14 cellular contexts compared by ENCODE assay signal in the genomic region with DNA sequence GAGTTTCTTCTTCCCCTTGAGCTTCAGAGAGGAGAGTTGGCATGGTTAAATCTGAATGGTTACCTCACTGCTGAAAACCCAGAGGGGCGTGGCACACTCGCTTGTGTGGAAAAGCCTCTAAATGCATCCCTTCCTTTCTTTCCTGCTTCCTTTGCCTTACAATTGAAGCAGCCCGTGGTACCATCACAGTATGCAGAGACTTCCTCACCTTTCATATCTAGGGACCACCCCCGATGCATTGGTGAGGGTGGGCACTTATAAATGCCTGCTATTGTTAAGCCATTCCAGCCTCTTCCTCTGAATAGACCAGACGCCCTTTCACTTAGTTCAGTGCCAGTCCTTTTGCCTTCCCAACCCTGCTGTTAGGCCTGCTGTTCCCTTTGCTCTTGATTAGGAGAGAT. TPM values are rescaled to one million over a fixed set of nuclear protein-coding genes. Genes with fewer than 3 reads are reported as not detected.
DNase-seq lines count a peak whose midpoint lies in the region; ATAC-seq and TF ChIP-seq lines count a peak whose summit lies in the region.
"Had no signal": no experiment of that assay in that cellular context is flagged by ENCODE, and none has a peak within 500 bp of the region (broad histone marks: within the 10 kb centered on the region; RNA-seq: fewer than 3 reads in every experiment).

No MANE protein-coding gene starts in this region.

- intact Hi-C loops in naive thymus-derived CD4-positive, alpha-beta T cell (cut with micrococcal nuclease): loop anchor here in 1 of 2 donors (5.0 kb wide), 1 partner anchor 34 kb away; no protein-coding TSS in a partner anchor

- no peak overlapping the region for H3K4me3 Mint-ChIP-seq in endothelial cell (ENCODE audit: unreplicated experiment)
- H3K4me3 Mint-ChIP-seq in naive thymus-derived CD4-positive, alpha-beta T cell: peak overlapping the region in 1 of 10 donors; percentile 78
- H3K4me3 Mint-ChIP-seq: activated CD8-positive, alpha-beta memory T cell treated with anti-CD3 and anti-CD28 coated beads, Interleukin-2, amount 10 ng/mL, durations not matched to agents 7 days and 5 days; endodermal cell had no signal

- no peak overlapping the region for H3K27ac ChIP-seq in BLaER1
- peak overlapping the region; percentile 86; the same call in 1 of the 2 replicates for H3K27ac ChIP-seq in MM.1S (ENCODE audit: low read length)
- no peak overlapping the region for H3K27ac ChIP-seq in naive thymus-derived CD4-positive, alpha-beta T cell (ENCODE audit: low read depth, low read length)
- H3K27ac ChIP-seq in coronary artery: peak overlapping the region in 1 of 2 donors; percentile 66
- H3K27ac ChIP-seq: pancreas had no signal

- no peak for TF ChIP-seq CTCF in MM.1S (IDR thresholded peaks at IDR 0.05; ENCODE audit: low read length)
- TF ChIP-seq CTCF in endothelial cell (IDR thresholded peaks at IDR 0.05; ENCODE audit: unreplicated experiment): no peak
- TF ChIP-seq CTCF in coronary artery (IDR thresholded peaks at IDR 0.05): no peak

- H3K27me3 Mint-ChIP-seq in endothelial cell (ENCODE audit: unreplicated experiment): peaks cover 7% of the 10 kb centered on the region
- H3K27me3 Mint-ChIP-seq in naive thymus-derived CD4-positive, alpha-beta T cell: no peaks in the 10 kb centered on the region
- H3K27me3 Mint-ChIP-seq: activated CD8-positive, alpha-beta memory T cell treated with anti-CD3 and anti-CD28 coated beads, Interleukin-2, amount 10 ng/mL, durations not matched to agents 7 days and 5 days had no signal

- H3K9me3 ChIP-seq in BLaER1: peaks cover 9% of the 10 kb centered on the region; the same call in 1 of the 2 replicates
- H3K9me3 ChIP-seq in MM.1S (replicated peaks; ENCODE audit: insufficient read depth, low read length): no peaks in the 10 kb centered on the region
- H3K9me3 ChIP-seq in naive thymus-derived CD4-positive, alpha-beta T cell (ENCODE audit: control insufficient read depth in 2 of 3, low read length in 3 of 3): no peaks in the 10 kb centered on the region
- H3K9me3 ChIP-seq: pancreas had no signal

- H3F3A ChIP-seq in MM.1S (ENCODE audit: insufficient read depth, low read length): peaks cover 37% of the 10 kb centered on the region

- CTCF ChIA-PET in naive thymus-derived CD4-positive, alpha-beta T cell (lab: Charles Lee): interaction anchor here (1.8 kb wide), 1 partner anchor 22 kb away, joined by 10 read pairs; the partner anchor contains the start of gene LAX1

- H3K79me2 ChIP-seq in MM.1S (ENCODE audit: low read length): no peaks in the 10 kb centered on the region

- peaks cover 29% of the 10 kb centered on the region for H3K36me3 Mint-ChIP-seq in endothelial cell (ENCODE audit: low read depth, unreplicated experiment)
- H3K36me3 Mint-ChIP-seq in naive thymus-derived CD4-positive, alpha-beta T cell: peaks cover 14 to 58% (median 29%) of the 10 kb centered on the region in 5 donors

- H3K4me3 ChIP-seq in BLaER1 (no peak overlapping the region), MM.1S (ENCODE audit: low read length) (no peak overlapping the region), coronary artery (no peak overlapping the region)
- H3K4me3 ChIP-seq in naive thymus-derived CD4-positive, alpha-beta T cell (ENCODE audit: low read length): no peak overlapping the region
- H3K4me3 ChIP-seq: pancreas had no signal

- H3K9me3 Mint-ChIP-seq in endothelial cell (ENCODE audit: unreplicated experiment): no peaks in the 10 kb centered on the region
- peaks cover 0 to 3% (median 0%) of the 10 kb centered on the region in 11 donors for H3K9me3 Mint-ChIP-seq in naive thymus-derived CD4-positive, alpha-beta T cell
- H3K9me3 Mint-ChIP-seq: endodermal cell had no signal

- H3K27ac Mint-ChIP-seq in endothelial cell (ENCODE audit: unreplicated experiment): peak overlapping the region; percentile 86
- H3K27ac Mint-ChIP-seq in naive thymus-derived CD4-positive, alpha-beta T cell: peak overlapping the region in 6 of 9 donors; percentile 54 to 94 (median 88)
- H3K27ac Mint-ChIP-seq: endodermal cell had no signal

- H3K36me3 ChIP-seq in BLaER1 (peaks cover 36% of the 10 kb centered on the region), MM.1S (replicated peaks; ENCODE audit: insufficient read depth, low read length) (0 out of 2 replicates have a peak, but pooled peaks cover 3% of the 10 kb centered on the region)
- peaks cover 0 to 15% (median 13%) of the 10 kb centered on the region in 3 experiments for H3K36me3 ChIP-seq in naive thymus-derived CD4-positive, alpha-beta T cell (ENCODE audit: control insufficient read depth in 2 of 3, insufficient read depth in 3 of 3, low read length in 3 of 3)

- H3K9me2 ChIP-seq in MM.1S (replicated peaks; ENCODE audit: insufficient read depth, low read length): no peaks in the 10 kb centered on the region

- POLR2A ChIA-PET in naive thymus-derived CD4-positive, alpha-beta T cell (lab: Charles Lee): interaction anchor here (1.3 to 2.2 kb wide), 3 partner anchors 9 to 53 kb away, joined by 3 to 18 read pairs (median 4); partner anchors contain the start of gene LAX1

- no peaks in the 10 kb centered on the region for H3K27me3 ChIP-seq in BLaER1
- H3K27me3 ChIP-seq in MM.1S (replicated peaks; ENCODE audit: insufficient read depth, low read length): no peaks in the 10 kb centered on the region
- H3K27me3 ChIP-seq in naive thymus-derived CD4-positive, alpha-beta T cell (ENCODE audit: control insufficient read depth in 2 of 2, insufficient read depth in 2 of 2, low read length in 2 of 2): no peaks in the 10 kb centered on the region
- H3K27me3 ChIP-seq: pancreas had no signal

- peaks cover 44% of the 10 kb centered on the region for H3K4me1 Mint-ChIP-seq in endothelial cell (ENCODE audit: unreplicated experiment)
- peaks cover 12 to 31% (median 26%) of the 10 kb centered on the region in 7 donors for H3K4me1 Mint-ChIP-seq in naive thymus-derived CD4-positive, alpha-beta T cell

- H3K4me2 ChIP-seq in BLaER1 (peak overlapping the region; percentile 25; the same call in 1 of the 2 replicates), MM.1S (ENCODE audit: low read depth, low read length) (no peak overlapping the region)

- H4K20me1 ChIP-seq in BLaER1: no peaks in the 10 kb centered on the region
- no peaks in the 10 kb centered on the region for H4K20me1 ChIP-seq in MM.1S (ENCODE audit: insufficient read depth, low read length)

- no peak for DNase-seq in MM.1S
- DNase-seq in endothelial cell (ENCODE audit: low spot score): peak; percentile 21
- no peak for DNase-seq in naive thymus-derived CD4-positive, alpha-beta T cell
- no peak for DNase-seq in stimulated activated CD4-positive, alpha-beta T cell treated with anti-CD3 and anti-CD28 coated beads, Interleukin-4, amount 100 ng/mL, for 4 hours
- DNase-seq in coronary artery (ENCODE audit: low spot score): no peak
- DNase-seq: activated CD8-positive, alpha-beta memory T cell treated with anti-CD3 and anti-CD28 coated beads, Interleukin-2, amount 10 ng/mL, durations not matched to agents 7 days and 5 days; endodermal cell; NCI-H1048; pancreas; stimulated activated CD4-positive, alpha-beta T cell treated with anti-CD3 and anti-CD28 coated beads, Interleukin-1b, Interleukin-23, amount 100 ng/mL, for 48 hours had no signal

- no peak for ATAC-seq in naive thymus-derived CD4-positive, alpha-beta T cell
- ATAC-seq in HG03565 (IDR thresholded peaks at IDR 0.05; ENCODE audit: unreplicated experiment) (no peak), HG02642 (IDR thresholded peaks at IDR 0.05; ENCODE audit: poor library complexity, unreplicated experiment) (no peak)

- no peak overlapping the region for H2AFZ ChIP-seq in MM.1S (ENCODE audit: low read length)

- peaks cover 30% of the 10 kb centered on the region for H3K4me1 ChIP-seq in BLaER1
- peaks cover 46% of the 10 kb centered on the region for H3K4me1 ChIP-seq in MM.1S (ENCODE audit: low read length)
- peaks cover 0 to 15% of the 10 kb centered on the region in 2 donors for H3K4me1 ChIP-seq in naive thymus-derived CD4-positive, alpha-beta T cell (ENCODE audit: control insufficient read depth in 2 of 2, insufficient read depth in 2 of 2, low read length in 2 of 2)
- H3K4me1 ChIP-seq: pancreas had no signal

- H3K9ac ChIP-seq in BLaER1 (no peak overlapping the region), MM.1S (ENCODE audit: low read length) (no peak overlapping the region)

RNA-seq across cellular contexts. Expression of gene LAX1, which starts 21.9 kb away (rescaled TPM):
- total RNA-seq in endothelial cell (ENCODE audit: unreplicated experiment): not detected
- 10 to 100 TPM; 12.9 to 36.1 (median 18.6) TPM for total RNA-seq in naive thymus-derived CD4-positive, alpha-beta T cell
- polyA plus RNA-seq in naive thymus-derived CD4-positive, alpha-beta T cell: 10 to 100 TPM; 16.5 to 38.6 TPM
- total RNA-seq: lung microvascular endothelial cell had no signal

RNA-seq across cellular contexts. Expression of gene ZBED6, which starts 52.3 kb away (rescaled TPM):
- total RNA-seq in endothelial cell (ENCODE audit: unreplicated experiment): 30.3 TPM
- total RNA-seq in naive thymus-derived CD4-positive, alpha-beta T cell: 10 to 100 TPM; 23.8 to 36.1 (median 31.9) TPM
- polyA plus RNA-seq in naive thymus-derived CD4-positive, alpha-beta T cell: 1 to 10 TPM; 1.1 to 2.2 TPM

RNA-seq across cellular contexts. Expression of gene ZC3H11A, which starts 52.3 kb away (rescaled TPM):
- total RNA-seq in endothelial cell (ENCODE audit: unreplicated experiment): 85.9 TPM
- total RNA-seq in naive thymus-derived CD4-positive, alpha-beta T cell: 100 to 1,000 TPM in 2 of 5 experiments, 10 to 100 TPM in 3; 70.9 to 138 (median 91.6) TPM
- 10 to 100 TPM; 58.0 to 67.7 TPM for polyA plus RNA-seq in naive thymus-derived CD4-positive, alpha-beta T cell

Comparison
In these comparisons a context has a peak if more than half of its experiments do, and no peak if none do; other contexts are left out.
1. RNA of gene LAX1, which starts 21.9 kb away (total RNA-seq): 12.9 to 36.1 TPM in naive thymus-derived CD4-positive, alpha-beta T cell; not detected in endothelial cell (single experiment); every median in the first group is over 10 times any median in the second.